1 cellular context compared by ENCODE assay signal in the genomic region with DNA sequence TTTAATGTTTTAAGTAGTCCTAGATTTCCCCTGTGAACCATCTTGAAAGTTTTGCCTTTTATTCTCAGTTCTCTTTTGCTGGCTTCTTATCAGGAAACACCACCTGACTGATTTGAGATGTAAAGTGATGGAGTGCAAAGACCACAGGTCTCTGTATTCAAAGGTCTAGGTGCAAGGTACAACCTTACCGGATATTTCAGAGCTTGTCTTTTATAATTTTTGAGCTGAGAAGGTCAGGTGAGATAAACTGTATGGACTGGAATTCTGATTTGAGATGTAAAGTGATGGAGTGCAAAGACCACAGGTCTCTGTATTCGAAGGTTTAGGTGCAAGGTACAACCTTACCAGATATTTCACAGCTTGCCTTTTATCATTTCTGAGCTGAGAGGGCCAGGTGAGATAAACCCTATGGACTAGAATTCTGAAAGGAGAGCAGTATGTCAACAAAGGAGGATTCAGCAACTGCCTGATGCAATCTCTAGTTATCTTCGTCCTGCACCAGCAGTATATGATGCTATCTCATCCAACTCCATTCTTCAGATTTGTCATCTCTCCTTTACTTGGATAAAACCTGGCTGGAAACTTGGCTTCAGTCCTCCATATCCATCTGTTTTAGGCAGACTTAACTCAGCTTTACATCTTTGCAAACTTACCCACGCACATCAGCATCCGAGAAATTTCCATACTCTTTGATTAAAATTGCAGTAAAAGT.
TF ChIP-seq lines count a peak whose summit lies in the region.

No MANE protein-coding gene starts in this region.

TF ChIP-seq in HepG2, 621 proteins besides CTCF, POLR2A, EP300 and RAD21 (continued from another document and continues in another):
- peak; percentile 43 for TF ChIP-seq ASH2L (IDR thresholded peaks at IDR 0.05; ENCODE audit: insufficient read length, low read depth, low read length)
- peak; percentile 96 for TF ChIP-seq NCOR1 (IDR thresholded peaks at IDR 0.05; ENCODE audit: borderline replicate concordance, low read length)
- peak; percentile 76; the same call in 1 of the 2 replicates for TF ChIP-seq PHF21A (CRISPR knock-in tag; IDR thresholded peaks at IDR 0.05)
- TF ChIP-seq ZMYM4 (CRISPR knock-in tag; IDR thresholded peaks at IDR 0.05), result no peak
- no peak for TF ChIP-seq KLF12 (CRISPR knock-in tag; IDR thresholded peaks at IDR 0.05; ENCODE audit: borderline replicate concordance)
- no peak for TF ChIP-seq ATM (IDR thresholded peaks at IDR 0.05; ENCODE audit: borderline replicate concordance)
- no peak for TF ChIP-seq RORA (CRISPR knock-in tag; IDR thresholded peaks at IDR 0.05)
- peak; percentile 49 for TF ChIP-seq THAP11 (CRISPR knock-in tag; IDR thresholded peaks at IDR 0.05)
- TF ChIP-seq, protein P1, sequence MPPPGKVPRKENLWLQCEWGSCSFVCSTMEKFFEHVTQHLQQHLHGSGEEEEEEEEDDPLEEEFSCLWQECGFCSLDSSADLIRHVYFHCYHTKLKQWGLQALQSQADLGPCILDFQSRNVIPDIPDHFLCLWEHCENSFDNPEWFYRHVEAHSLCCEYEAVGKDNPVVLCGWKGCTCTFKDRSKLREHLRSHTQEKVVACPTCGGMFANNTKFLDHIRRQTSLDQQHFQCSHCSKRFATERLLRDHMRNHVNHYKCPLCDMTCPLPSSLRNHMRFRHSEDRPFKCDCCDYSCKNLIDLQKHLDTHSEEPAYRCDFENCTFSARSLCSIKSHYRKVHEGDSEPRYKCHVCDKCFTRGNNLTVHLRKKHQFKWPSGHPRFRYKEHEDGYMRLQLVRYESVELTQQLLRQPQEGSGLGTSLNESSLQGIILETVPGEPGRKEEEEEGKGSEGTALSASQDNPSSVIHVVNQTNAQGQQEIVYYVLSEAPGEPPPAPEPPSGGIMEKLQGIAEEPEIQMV (CRISPR knock-in tag; IDR thresholded peaks at IDR 0.05; ENCODE audit: low read depth), result no peak
- TF ChIP-seq, protein P2, sequence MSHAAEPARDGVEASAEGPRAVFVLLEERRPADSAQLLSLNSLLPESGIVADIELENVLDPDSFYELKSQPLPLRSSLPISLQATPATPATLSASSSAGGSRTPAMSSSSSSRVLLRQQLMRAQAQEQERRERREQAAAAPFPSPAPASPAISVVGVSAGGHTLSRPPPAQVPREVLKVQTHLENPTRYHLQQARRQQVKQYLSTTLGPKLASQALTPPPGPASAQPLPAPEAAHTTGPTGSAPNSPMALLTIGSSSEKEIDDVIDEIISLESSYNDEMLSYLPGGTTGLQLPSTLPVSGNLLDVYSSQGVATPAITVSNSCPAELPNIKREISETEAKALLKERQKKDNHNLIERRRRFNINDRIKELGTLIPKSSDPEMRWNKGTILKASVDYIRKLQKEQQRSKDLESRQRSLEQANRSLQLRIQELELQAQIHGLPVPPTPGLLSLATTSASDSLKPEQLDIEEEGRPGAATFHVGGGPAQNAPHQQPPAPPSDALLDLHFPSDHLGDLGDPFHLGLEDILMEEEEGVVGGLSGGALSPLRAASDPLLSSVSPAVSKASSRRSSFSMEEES (CRISPR knock-in tag; IDR thresholded peaks at IDR 0.05), result peak; percentile 31; the same call in 1 of the 2 replicates
- no peak for TF ChIP-seq CCDC6 (CRISPR knock-in tag; IDR thresholded peaks at IDR 0.05)
- peak; percentile 40; the same call in 1 of the 2 replicates for TF ChIP-seq ELF3 (CRISPR knock-in tag; IDR thresholded peaks at IDR 0.05)
- TF ChIP-seq, protein P3, sequence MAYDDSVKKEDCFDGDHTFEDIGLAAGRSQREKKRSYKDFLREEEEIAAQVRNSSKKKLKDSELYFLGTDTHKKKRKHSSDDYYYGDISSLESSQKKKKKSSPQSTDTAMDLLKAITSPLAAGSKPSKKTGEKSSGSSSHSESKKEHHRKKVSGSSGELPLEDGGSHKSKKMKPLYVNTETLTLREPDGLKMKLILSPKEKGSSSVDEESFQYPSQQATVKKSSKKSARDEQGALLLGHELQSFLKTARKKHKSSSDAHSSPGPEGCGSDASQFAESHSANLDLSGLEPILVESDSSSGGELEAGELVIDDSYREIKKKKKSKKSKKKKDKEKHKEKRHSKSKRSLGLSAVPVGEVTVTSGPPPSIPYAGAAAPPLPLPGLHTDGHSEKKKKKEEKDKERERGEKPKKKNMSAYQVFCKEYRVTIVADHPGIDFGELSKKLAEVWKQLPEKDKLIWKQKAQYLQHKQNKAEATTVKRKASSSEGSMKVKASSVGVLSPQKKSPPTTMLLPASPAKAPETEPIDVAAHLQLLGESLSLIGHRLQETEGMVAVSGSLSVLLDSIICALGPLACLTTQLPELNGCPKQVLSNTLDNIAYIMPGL (CRISPR knock-in tag; IDR thresholded peaks at IDR 0.05; ENCODE audit: borderline replicate concordance in 1 of 2, low read depth in 1 of 2), result no peak
- TF ChIP-seq, protein P4, sequence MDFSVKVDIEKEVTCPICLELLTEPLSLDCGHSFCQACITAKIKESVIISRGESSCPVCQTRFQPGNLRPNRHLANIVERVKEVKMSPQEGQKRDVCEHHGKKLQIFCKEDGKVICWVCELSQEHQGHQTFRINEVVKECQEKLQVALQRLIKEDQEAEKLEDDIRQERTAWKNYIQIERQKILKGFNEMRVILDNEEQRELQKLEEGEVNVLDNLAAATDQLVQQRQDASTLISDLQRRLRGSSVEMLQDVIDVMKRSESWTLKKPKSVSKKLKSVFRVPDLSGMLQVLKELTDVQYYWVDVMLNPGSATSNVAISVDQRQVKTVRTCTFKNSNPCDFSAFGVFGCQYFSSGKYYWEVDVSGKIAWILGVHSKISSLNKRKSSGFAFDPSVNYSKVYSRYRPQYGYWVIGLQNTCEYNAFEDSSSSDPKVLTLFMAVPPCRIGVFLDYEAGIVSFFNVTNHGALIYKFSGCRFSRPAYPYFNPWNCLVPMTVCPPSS (IDR thresholded peaks at IDR 0.05), result no peak
- no peak for TF ChIP-seq PLRG1 (conservative IDR thresholded peaks at IDR 0.05)
- no peak for TF ChIP-seq ZNF17 (CRISPR knock-in tag; IDR thresholded peaks at IDR 0.05)
- peak; percentile 56; the same call in 1 of the 2 replicates for TF ChIP-seq SMYD3 (CRISPR knock-in tag; IDR thresholded peaks at IDR 0.05)
- no peak for TF ChIP-seq KLF15 (CRISPR knock-in tag; IDR thresholded peaks at IDR 0.05; ENCODE audit: borderline replicate concordance)
- no peak for TF ChIP-seq MED8 (CRISPR knock-in tag; IDR thresholded peaks at IDR 0.05; ENCODE audit: insufficient replicate concordance)
- TF ChIP-seq, protein P5, sequence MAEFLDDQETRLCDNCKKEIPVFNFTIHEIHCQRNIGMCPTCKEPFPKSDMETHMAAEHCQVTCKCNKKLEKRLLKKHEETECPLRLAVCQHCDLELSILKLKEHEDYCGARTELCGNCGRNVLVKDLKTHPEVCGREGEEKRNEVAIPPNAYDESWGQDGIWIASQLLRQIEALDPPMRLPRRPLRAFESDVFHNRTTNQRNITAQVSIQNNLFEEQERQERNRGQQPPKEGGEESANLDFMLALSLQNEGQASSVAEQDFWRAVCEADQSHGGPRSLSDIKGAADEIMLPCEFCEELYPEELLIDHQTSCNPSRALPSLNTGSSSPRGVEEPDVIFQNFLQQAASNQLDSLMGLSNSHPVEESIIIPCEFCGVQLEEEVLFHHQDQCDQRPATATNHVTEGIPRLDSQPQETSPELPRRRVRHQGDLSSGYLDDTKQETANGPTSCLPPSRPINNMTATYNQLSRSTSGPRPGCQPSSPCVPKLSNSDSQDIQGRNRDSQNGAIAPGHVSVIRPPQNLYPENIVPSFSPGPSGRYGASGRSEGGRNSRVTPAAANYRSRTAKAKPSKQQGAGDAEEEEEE (CRISPR knock-in tag; IDR thresholded peaks at IDR 0.05; ENCODE audit: borderline replicate concordance), result no peak
- peak; percentile 95 for TF ChIP-seq ZEB1 (IDR thresholded peaks at IDR 0.05; ENCODE audit: insufficient replicate concordance, low read depth)
- TF ChIP-seq FOXA3 (CRISPR knock-in tag; IDR thresholded peaks at IDR 0.05), result peak; percentile 93
- TF ChIP-seq RNF2 (conservative IDR thresholded peaks at IDR 0.05; ENCODE audit: low read depth), result no peak
- TF ChIP-seq FOSL1 (CRISPR knock-in tag; IDR thresholded peaks at IDR 0.05; ENCODE audit: borderline replicate concordance), result no peak
- 0 out of 2 replicates have a peak, but pooled peaks have one; percentile 25 for TF ChIP-seq IRF2 (CRISPR knock-in tag; IDR thresholded peaks at IDR 0.05)
- no peak for TF ChIP-seq KLF6 (CRISPR knock-in tag; IDR thresholded peaks at IDR 0.05)
- TF ChIP-seq CREB1 (IDR thresholded peaks at IDR 0.05), result no peak
- no peak for TF ChIP-seq CREB1 (CRISPR knock-in tag; IDR thresholded peaks at IDR 0.05)
- TF ChIP-seq BRCA1 (CRISPR knock-in tag; IDR thresholded peaks at IDR 0.05), result no peak
- TF ChIP-seq, protein P6, sequence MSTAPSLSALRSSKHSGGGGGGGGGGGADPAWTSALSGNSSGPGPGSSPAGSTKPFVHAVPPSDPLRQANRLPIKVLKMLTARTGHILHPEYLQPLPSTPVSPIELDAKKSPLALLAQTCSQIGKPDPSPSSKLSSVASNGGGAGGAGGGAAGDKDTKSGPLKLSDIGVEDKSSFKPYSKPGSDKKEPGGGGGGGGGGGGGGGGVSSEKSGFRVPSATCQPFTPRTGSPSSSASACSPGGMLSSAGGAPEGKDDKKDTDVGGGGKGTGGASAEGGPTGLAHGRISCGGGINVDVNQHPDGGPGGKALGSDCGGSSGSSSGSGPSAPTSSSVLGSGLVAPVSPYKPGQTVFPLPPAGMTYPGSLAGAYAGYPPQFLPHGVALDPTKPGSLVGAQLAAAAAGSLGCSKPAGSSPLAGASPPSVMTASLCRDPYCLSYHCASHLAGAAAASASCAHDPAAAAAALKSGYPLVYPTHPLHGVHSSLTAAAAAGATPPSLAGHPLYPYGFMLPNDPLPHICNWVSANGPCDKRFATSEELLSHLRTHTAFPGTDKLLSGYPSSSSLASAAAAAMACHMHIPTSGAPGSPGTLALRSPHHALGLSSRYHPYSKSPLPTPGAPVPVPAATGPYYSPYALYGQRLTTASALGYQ (CRISPR knock-in tag; IDR thresholded peaks at IDR 0.05), result peak; percentile 41; the same call in 1 of the 2 replicates
- TF ChIP-seq, protein P7, sequence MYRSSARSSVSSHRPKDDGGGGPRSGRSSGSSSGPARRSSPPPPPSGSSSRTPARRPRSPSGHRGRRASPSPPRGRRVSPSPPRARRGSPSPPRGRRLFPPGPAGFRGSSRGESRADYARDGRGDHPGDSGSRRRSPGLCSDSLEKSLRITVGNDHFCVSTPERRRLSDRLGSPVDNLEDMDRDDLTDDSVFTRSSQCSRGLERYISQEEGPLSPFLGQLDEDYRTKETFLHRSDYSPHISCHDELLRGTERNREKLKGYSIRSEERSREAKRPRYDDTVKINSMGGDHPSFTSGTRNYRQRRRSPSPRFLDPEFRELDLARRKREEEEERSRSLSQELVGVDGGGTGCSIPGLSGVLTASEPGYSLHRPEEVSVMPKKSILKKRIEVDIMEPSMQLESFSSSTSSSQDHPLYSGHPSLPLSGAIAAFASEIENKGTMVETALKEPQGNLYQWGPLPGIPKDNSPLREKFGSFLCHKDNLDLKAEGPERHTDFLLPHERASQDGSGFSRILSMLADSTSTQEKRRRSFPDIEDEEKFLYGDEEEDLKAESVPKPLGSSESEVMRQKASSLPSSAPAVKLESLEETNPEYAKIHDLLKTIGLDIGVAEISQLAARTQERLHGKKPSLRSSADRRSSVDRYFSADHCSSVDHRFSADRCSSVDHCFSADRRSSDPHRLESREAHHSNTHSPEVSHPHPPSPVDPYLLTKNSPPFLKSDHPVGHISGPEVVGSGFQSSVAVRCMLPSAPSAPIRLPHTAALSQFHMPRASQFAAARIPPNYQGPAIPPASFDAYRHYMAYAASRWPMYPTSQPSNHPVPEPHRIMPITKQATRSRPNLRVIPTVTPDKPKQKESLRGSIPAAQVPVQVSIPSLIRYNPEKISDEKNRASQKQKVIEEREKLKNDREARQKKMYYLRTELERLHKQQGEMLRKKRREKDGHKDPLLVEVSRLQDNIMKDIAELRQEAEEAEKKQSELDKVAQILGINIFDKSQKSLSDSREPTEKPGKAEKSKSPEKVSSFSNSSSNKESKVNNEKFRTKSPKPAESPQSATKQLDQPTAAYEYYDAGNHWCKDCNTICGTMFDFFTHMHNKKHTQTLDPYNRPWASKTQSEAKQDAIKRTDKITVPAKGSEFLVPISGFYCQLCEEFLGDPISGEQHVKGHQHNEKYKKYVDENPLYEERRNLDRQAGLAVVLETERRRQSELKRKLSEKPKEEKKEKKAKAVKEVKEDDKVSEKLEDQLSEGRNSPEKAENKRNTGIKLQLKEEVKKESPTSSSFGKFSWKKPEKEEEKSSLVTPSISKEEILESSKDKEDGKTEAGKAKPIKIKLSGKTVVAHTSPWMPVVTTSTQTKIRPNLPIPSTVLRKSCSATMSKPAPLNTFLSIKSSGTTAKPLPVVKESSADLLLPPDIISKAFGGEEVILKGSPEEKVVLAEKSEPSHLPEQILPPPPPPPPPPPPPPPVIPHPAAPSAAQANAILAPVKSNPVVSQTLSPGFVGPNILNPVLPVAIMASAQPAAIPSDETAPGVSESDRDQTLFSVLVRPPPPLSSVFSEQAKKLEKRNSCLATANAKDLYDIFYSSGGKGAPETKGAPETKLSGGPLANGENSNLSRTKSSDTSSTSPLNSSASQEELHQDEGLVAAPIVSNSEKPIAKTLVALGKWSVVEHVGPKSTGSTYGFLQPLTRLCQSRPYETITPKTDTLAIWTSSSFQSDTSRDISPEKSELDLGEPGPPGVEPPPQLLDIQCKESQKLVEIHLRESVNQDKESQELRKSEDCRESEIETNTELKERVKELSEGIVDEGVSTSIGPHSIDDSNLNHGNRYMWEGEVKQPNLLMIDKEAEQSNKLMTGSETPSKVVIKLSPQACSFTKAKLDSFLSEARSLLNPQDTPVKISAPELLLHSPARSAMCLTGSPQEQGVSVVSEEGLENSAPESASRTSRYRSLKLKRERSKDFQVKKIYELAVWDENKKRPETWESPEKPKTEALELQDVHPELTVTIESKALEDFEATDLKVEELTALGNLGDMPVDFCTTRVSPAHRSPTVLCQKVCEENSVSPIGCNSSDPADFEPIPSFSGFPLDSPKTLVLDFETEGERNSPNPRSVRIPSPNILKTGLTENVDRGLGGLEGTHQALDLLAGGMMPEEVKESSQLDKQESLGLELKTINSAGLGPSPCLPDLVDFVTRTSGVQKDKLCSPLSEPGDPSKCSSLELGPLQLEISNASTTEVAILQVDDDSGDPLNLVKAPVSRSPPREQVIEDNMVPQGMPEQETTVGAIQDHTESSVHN (CRISPR knock-in tag; IDR thresholded peaks at IDR 0.05), result no peak
- TF ChIP-seq ZNF3 (CRISPR knock-in tag; IDR thresholded peaks at IDR 0.05), result no peak
- TF ChIP-seq PITX1 (CRISPR knock-in tag; IDR thresholded peaks at IDR 0.05), result 0 out of 2 replicates have a peak, but pooled peaks have one; percentile 52
- 0 out of 2 replicates have a peak, but pooled peaks have one; percentile 16 for TF ChIP-seq ZNF292 (CRISPR knock-in tag; IDR thresholded peaks at IDR 0.05; ENCODE audit: borderline replicate concordance, low read depth)
- no peak for TF ChIP-seq MAFG (CRISPR knock-in tag; IDR thresholded peaks at IDR 0.05)
- TF ChIP-seq GFI1 (CRISPR knock-in tag; IDR thresholded peaks at IDR 0.05; ENCODE audit: borderline replicate concordance), result peak; percentile 52; the same call in 1 of the 2 replicates
- 0 out of 2 replicates have a peak, but pooled peaks have one; percentile 43 for TF ChIP-seq GTF3A (CRISPR knock-in tag; conservative IDR thresholded peaks at IDR 0.05)
- TF ChIP-seq ZSCAN20 (CRISPR knock-in tag; IDR thresholded peaks at IDR 0.05; ENCODE audit: borderline replicate concordance), result 0 out of 2 replicates have a peak, but pooled peaks have one; percentile 20
- TF ChIP-seq, protein P8, sequence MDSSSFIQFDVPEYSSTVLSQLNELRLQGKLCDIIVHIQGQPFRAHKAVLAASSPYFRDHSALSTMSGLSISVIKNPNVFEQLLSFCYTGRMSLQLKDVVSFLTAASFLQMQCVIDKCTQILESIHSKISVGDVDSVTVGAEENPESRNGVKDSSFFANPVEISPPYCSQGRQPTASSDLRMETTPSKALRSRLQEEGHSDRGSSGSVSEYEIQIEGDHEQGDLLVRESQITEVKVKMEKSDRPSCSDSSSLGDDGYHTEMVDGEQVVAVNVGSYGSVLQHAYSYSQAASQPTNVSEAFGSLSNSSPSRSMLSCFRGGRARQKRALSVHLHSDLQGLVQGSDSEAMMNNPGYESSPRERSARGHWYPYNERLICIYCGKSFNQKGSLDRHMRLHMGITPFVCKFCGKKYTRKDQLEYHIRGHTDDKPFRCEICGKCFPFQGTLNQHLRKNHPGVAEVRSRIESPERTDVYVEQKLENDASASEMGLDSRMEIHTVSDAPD (CRISPR knock-in tag; IDR thresholded peaks at IDR 0.05), result 0 out of 2 replicates have a peak, but pooled peaks have one; percentile 39
